ENCODE assay signal across 19 cellular contexts in the genomic region with DNA sequence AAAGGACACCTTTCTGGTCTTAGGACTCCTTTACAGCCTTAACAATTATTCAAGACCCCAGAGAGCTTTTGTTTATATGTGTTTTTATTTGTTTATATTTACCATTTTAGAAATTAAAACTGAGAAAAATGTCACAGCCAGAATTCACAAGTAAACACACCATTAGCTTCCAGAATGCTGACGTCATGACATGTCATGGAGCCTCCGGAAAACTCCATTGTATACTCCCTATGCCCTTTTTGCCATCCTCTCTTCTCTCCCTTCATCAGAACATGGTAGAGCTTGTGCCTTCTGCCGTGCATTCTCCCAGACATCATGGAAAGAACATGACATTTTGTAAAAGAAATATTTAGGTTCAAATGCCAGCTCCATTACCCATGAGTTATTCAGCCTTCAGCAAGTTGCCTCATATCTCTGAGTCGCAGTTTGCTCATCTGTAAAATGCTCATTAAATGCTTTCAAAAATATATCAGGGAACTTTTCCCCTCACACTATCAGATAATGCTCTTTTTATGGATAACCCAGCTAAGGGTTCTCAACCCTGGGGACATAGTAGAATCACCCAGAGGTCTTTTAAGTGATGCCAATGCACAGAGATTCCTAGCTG. TPM values are rescaled to one million over a fixed set of nuclear protein-coding genes. Genes with fewer than 3 reads are reported as not detected.
DNase-seq lines count a peak whose midpoint lies in the region; ATAC-seq, FAIRE-seq and TF ChIP-seq lines count a peak whose summit lies in the region.
"Had no signal": no experiment of that assay in that cellular context is flagged by ENCODE, and none has a peak within 500 bp of the region (broad histone marks: within the 10 kb centered on the region; RNA-seq: fewer than 3 reads in every experiment).

No MANE protein-coding gene starts in this region.

- H3K27me3 Mint-ChIP-seq in astrocyte (ENCODE audit: low read depth, unreplicated experiment): no peaks in the 10 kb centered on the region
- H3K27me3 Mint-ChIP-seq in effector memory CD8-positive, alpha-beta T cell: peaks cover 0 to 5% of the 10 kb centered on the region in 2 donors
- H3K27me3 Mint-ChIP-seq in CD14-positive monocyte (ENCODE audit: low read depth in 3 of 3): peaks cover 0 to 2% (median 0%) of the 10 kb centered on the region in 3 donors
- H3K27me3 Mint-ChIP-seq: activated CD4-positive, alpha-beta memory T cell treated with anti-CD3 and anti-CD28 coated beads, Interleukin-2, amount 10 ng/mL, durations not matched to agents 7 days and 5 days had no signal

- H3K4me2 ChIP-seq in HCT116 (ENCODE audit: low read length) (peak overlapping the region; percentile 26), astrocyte (ENCODE audit: low read length) (no peak overlapping the region)

- H3K9me3 Mint-ChIP-seq in astrocyte (ENCODE audit: unreplicated experiment) (peaks cover 3% of the 10 kb centered on the region), CD14-positive monocyte (peaks cover 0 to 2% (median 0%) of the 10 kb centered on the region in 7 donors)
- no peaks in the 10 kb centered on the region for H3K9me3 Mint-ChIP-seq in effector memory CD8-positive, alpha-beta T cell

- no peaks in the 10 kb centered on the region for H3K9me3 ChIP-seq in HCT116 (ENCODE audit: control insufficient read depth in 1 of 2, insufficient read depth in 1 of 2, low read depth in 1 of 2, low read length in 2 of 2)
- no peaks in the 10 kb centered on the region for H3K9me3 ChIP-seq in astrocyte (ENCODE audit: insufficient read depth, low read depth, low read length)
- H3K9me3 ChIP-seq in right atrium auricular region: no peaks in the 10 kb centered on the region
- H3K9me3 ChIP-seq: left lung, suprapubic skin had no signal

- H3K4me1 Mint-ChIP-seq in astrocyte (ENCODE audit: low read depth, unreplicated experiment) (peaks cover 25% of the 10 kb centered on the region), CD14-positive monocyte (peaks cover 16% of the 10 kb centered on the region)
- no peaks in the 10 kb centered on the region for H3K4me1 Mint-ChIP-seq in effector memory CD8-positive, alpha-beta T cell (ENCODE audit: low read depth in 2 of 2)
- H3K4me1 Mint-ChIP-seq: activated CD4-positive, alpha-beta memory T cell treated with anti-CD3 and anti-CD28 coated beads, Interleukin-2, amount 10 ng/mL, durations not matched to agents 7 days and 5 days had no signal

- no peak for TF ChIP-seq POLR2A in HCT116 (IDR thresholded peaks at IDR 0.05; ENCODE audit: borderline replicate concordance, extremely low read depth, insufficient read depth, insufficient read length)

- no peaks in the 10 kb centered on the region for H3K79me2 ChIP-seq in HCT116 (ENCODE audit: insufficient read depth, low read length)
- H3K79me2 ChIP-seq in astrocyte (ENCODE audit: insufficient read depth, low read length): no peaks in the 10 kb centered on the region

- no peak overlapping the region for H3K9ac ChIP-seq in HCT116 (ENCODE audit: low read length)
- no peak overlapping the region for H3K9ac ChIP-seq in astrocyte (ENCODE audit: low read length)

- H3K4me3 ChIP-seq in HCT116 (replicated peaks in 1 of 2; ENCODE audit: low read depth in 1 of 2, low read length in 2 of 2) (no peak overlapping the region), astrocyte (ENCODE audit: insufficient read depth, low read depth, low read length) (no peak overlapping the region), right atrium auricular region (no peak overlapping the region)
- H3K4me3 ChIP-seq: GM12878, left lung, suprapubic skin had no signal

- H3K9me2 ChIP-seq in HCT116 (ENCODE audit: insufficient read depth): no peaks in the 10 kb centered on the region

- H3K27ac ChIP-seq in HCT116 (ENCODE audit: low read depth, low read length): no peak overlapping the region
- peak overlapping the region; percentile 11 for H3K27ac ChIP-seq in astrocyte (ENCODE audit: low read depth, low read length)
- H3K27ac ChIP-seq in right atrium auricular region: no peak overlapping the region
- H3K27ac ChIP-seq: left lung, suprapubic skin, WERI-Rb-1 had no signal

- DNase-seq in ACHN: peak; percentile 37
- no peak for DNase-seq in HCT116 (ENCODE audit: low read depth, low spot score)
- peak; percentile 41 for DNase-seq in astrocyte (ENCODE audit: low read depth)
- DNase-seq in glomerular visceral epithelial cell (ENCODE audit: extremely low spot score): peak; percentile 30
- DNase-seq in effector memory CD8-positive, alpha-beta T cell: no peak
- no peak for DNase-seq in CD14-positive monocyte (ENCODE audit: low spot score)
- no peak for DNase-seq in right atrium auricular region (ENCODE audit: low spot score)
- DNase-seq: activated CD4-positive, alpha-beta memory T cell treated with anti-CD3 and anti-CD28 coated beads, Interleukin-2, amount 10 ng/mL, durations not matched to agents 7 days and 5 days; activated T-cell treated with anti-CD3 and anti-CD28 coated beads, Interleukin-2, amount 50 U/mL, for 48 hours; left lung; NCI-H1694; NCI-H446; SHP77; stimulated activated CD4-positive, alpha-beta T cell treated with anti-CD3 and anti-CD28 coated beads, Interleukin-4, amount 100 ng/mL, for 1 hour; WERI-Rb-1 had no signal

- CTCF ChIA-PET in HCT116 (lab: Charles Lee): no interaction called here

- H3K27ac Mint-ChIP-seq in astrocyte (ENCODE audit: unreplicated experiment) (peak overlapping the region; percentile 77), CD14-positive monocyte (peak overlapping the region in 1 of 7 donors; percentile 42)
- no peak overlapping the region for H3K27ac Mint-ChIP-seq in effector memory CD8-positive, alpha-beta T cell
- H3K27ac Mint-ChIP-seq: activated CD4-positive, alpha-beta memory T cell treated with anti-CD3 and anti-CD28 coated beads, Interleukin-2, amount 10 ng/mL, durations not matched to agents 7 days and 5 days had no signal

- H4K20me1 ChIP-seq in HCT116 (ENCODE audit: insufficient read depth): no peaks in the 10 kb centered on the region
- H4K20me1 ChIP-seq in astrocyte (ENCODE audit: insufficient read depth, low read length): no peaks in the 10 kb centered on the region

- H3K36me3 ChIP-seq in HCT116 (ENCODE audit: control insufficient read depth in 1 of 2, insufficient read depth in 2 of 2, low read length in 2 of 2): no peaks in the 10 kb centered on the region
- no peaks in the 10 kb centered on the region for H3K36me3 ChIP-seq in astrocyte (ENCODE audit: insufficient read depth, low read length)
- no peaks in the 10 kb centered on the region for H3K36me3 ChIP-seq in right atrium auricular region
- H3K36me3 ChIP-seq: left lung, suprapubic skin, WERI-Rb-1 had no signal

- H3K36me3 Mint-ChIP-seq in astrocyte (ENCODE audit: low read depth, unreplicated experiment): no peaks in the 10 kb centered on the region
- H3K36me3 Mint-ChIP-seq in effector memory CD8-positive, alpha-beta T cell (ENCODE audit: insufficient read depth): peaks cover 11% of the 10 kb centered on the region
- H3K36me3 Mint-ChIP-seq in CD14-positive monocyte: peaks cover 0 to 3% of the 10 kb centered on the region in 2 donors

- POLR2A ChIA-PET in HCT116 (lab: Charles Lee): no interaction called here

- TF ChIP-seq RAD21 in HCT116 (IDR thresholded peaks at IDR 0.05; ENCODE audit: low read depth): no peak

- in situ Hi-C loops in ACHN (cut with HindIII; ENCODE audit: low pct_ligation_motif_present, low pct_unique_long_range_greater_than_20kb, low sequenced_read_pairs): no loop called here

- H3K27me3 ChIP-seq in HCT116 (ENCODE audit: insufficient read depth, low read length) (no peaks in the 10 kb centered on the region), astrocyte (ENCODE audit: insufficient read depth, low read length) (no peaks in the 10 kb centered on the region), right atrium auricular region (no peaks in the 10 kb centered on the region)
- H3K27me3 ChIP-seq: left lung, suprapubic skin had no signal

- H3K4me1 ChIP-seq in HCT116 (ENCODE audit: control insufficient read depth in 1 of 2, insufficient read depth in 2 of 2, low read length in 2 of 2) (peaks cover 0 to 22% of the 10 kb centered on the region in 2 experiments; a peak in 1 of 4 replicates), astrocyte (ENCODE audit: insufficient read depth, low read length) (peaks cover 5% of the 10 kb centered on the region), right atrium auricular region (peaks cover 0 to 5% of the 10 kb centered on the region in 2 donors)
- H3K4me1 ChIP-seq: left lung had no signal

- H3K4me3 Mint-ChIP-seq in astrocyte (ENCODE audit: unreplicated experiment): no peak overlapping the region
- no peak overlapping the region for H3K4me3 Mint-ChIP-seq in effector memory CD8-positive, alpha-beta T cell
- H3K4me3 Mint-ChIP-seq in CD14-positive monocyte: no peak overlapping the region
- H3K4me3 Mint-ChIP-seq: activated CD4-positive, alpha-beta memory T cell treated with anti-CD3 and anti-CD28 coated beads, Interleukin-2, amount 10 ng/mL, durations not matched to agents 7 days and 5 days had no signal

- intact Hi-C loops in HCT116 (cut with micrococcal nuclease) (no loop called here), CD14-positive monocyte (cut with micrococcal nuclease) (no loop called here)

- no peak for FAIRE-seq in astrocyte (lab: Jason Lieb, UNC)
- FAIRE-seq: GM12878, H54 had no signal

- peak overlapping the region; percentile 33 for H2AFZ ChIP-seq in HCT116 (ENCODE audit: low read depth, low read length, poor library complexity, severe bottlenecking)
- peak overlapping the region; percentile 7 for H2AFZ ChIP-seq in astrocyte (ENCODE audit: low read depth, low read length)

- no TSS peak for BruUV-seq in HCT116 (replicated peaks; lab: Mats Ljungman, UMichigan)

- RAD21 ChIA-PET in HCT116 (lab: Charles Lee; ENCODE audit: low non-redundant PET in 1 of 2, low total read pairs in 2 of 2, uncharacterized antibody in 2 of 2, unreplicated experiment in 2 of 2): no interaction called here

- no peak for TF ChIP-seq CTCF in HCT116 (IDR thresholded peaks at IDR 0.05 in 2 of 3, conservative IDR thresholded peaks at IDR 0.05 in 1 of 3; ENCODE audit: borderline replicate concordance in 1 of 3, insufficient read depth in 1 of 3, low read depth in 2 of 3, low read length in 2 of 3)
- no peak for TF ChIP-seq CTCF in astrocyte (IDR thresholded peaks at IDR 0.05; ENCODE audit: insufficient read depth, low read depth, low read length)
- no peak for TF ChIP-seq CTCF in CD14-positive monocyte (IDR thresholded peaks at IDR 0.05)
- no peak for TF ChIP-seq CTCF in right atrium auricular region (IDR thresholded peaks at IDR 0.05)

- no peak for ATAC-seq in HCT116
- no peak for ATAC-seq in effector memory CD8-positive, alpha-beta T cell (replicated peaks)
- no peak for ATAC-seq in GM21529 (IDR thresholded peaks at IDR 0.05; ENCODE audit: unreplicated experiment)
- ATAC-seq: GM12878, left lung had no signal

TF ChIP-seq in HCT116, 20 proteins besides CTCF, POLR2A, EP300 and RAD21 (continues in another document):
- TF ChIP-seq SP1 (IDR thresholded peaks at IDR 0.05; ENCODE audit: low read depth): peak; percentile 35; the same call in 1 of the 2 replicates
- TF ChIP-seq TCF7L2 (IDR thresholded peaks at IDR 0.05; ENCODE audit: borderline replicate concordance, extremely low read depth, insufficient read depth, insufficient read length): no peak

RNA-seq across cellular contexts. Expression of a gene that starts 27.8 kb away (rescaled TPM):
- total RNA-seq in HCT116 (2021; ENCODE audit: unreplicated experiment) (4.4 TPM), astrocyte (16.2 and 16.8 TPM in 2 replicates), right atrium auricular region (10 to 100 TPM in 1 of 2 donors, 1 to 10 TPM in 1; 8.5 to 14.5 TPM)
- 1.5 and 1.7 TPM in 2 replicates for polyA plus RNA-seq in HCT116 (2012)
- 10 to 100 TPM; 35.5 to 38.4 TPM for polyA plus RNA-seq in CD14-positive monocyte

Comparison
In these comparisons a context has a peak if more than half of its experiments do, and no peak if none do; other contexts are left out.
1. DNase-seq: peak in ACHN (single experiment), astrocyte (single experiment) and glomerular visceral epithelial cell (single experiment); none in HCT116 (single experiment), effector memory CD8-positive, alpha-beta T cell (0 of 3), CD14-positive monocyte (single experiment) and right atrium auricular region (single experiment).